8 cellular contexts compared by ENCODE assay signal in genomic region chr11:131408011-131408640, GRCh38. TPM values are rescaled to one million over a fixed set of nuclear protein-coding genes. Genes with fewer than 3 reads are reported as not detected.
DNase-seq lines count a peak whose midpoint lies in the region; FAIRE-seq and TF ChIP-seq lines count a peak whose summit lies in the region.

No MANE protein-coding gene starts in this region.

- intact Hi-C loops in esophagus muscularis mucosa (cut with DNase I) = no loop called here

- peaks cover 0 to 3% (median 0%) of the 10 kb centered on the region in 4 donors for H3K27me3 ChIP-seq in esophagus muscularis mucosa
- no peaks in the 10 kb centered on the region for H3K27me3 ChIP-seq in parathyroid adenoma (ENCODE audit: control insufficient read depth, insufficient read depth, low read length)

- peak; percentile 78 for FAIRE-seq in GM12892 (lab: Jason Lieb, UNC)

- H3K27ac ChIP-seq in 22Rv1 (no peak overlapping the region), esophagus muscularis mucosa (replicated peaks in 1 of 4) (no peak overlapping the region), parathyroid adenoma (peak overlapping the region; percentile 46)

- DNase-seq in GM12892 (ENCODE audit: insufficient read length) (peak; percentile 13), NCI-H82 (lab: John Stamatoyannopoulos, UW) (peak; percentile 81), esophagus muscularis mucosa (ENCODE audit: extremely low spot score) (no peak), NCI-H1694 treated with DMSO at 0.1 percent for 48 hours (lab: John Stamatoyannopoulos, UW) (no peak), NCI-H2081 treated with DMSO at 0.1 percent for 48 hours (lab: John Stamatoyannopoulos, UW) (no peak)
- no peak for DNase-seq in activated effector memory CD4-positive, alpha-beta T cell treated with anti-CD3 and anti-CD28 coated beads, Interleukin-2, amount 50 U/mL, for 16 hours

- 55% methylated on average over 5 of the region's 5 CpGs for WGBS in esophagus muscularis mucosa

- H3K4me3 ChIP-seq in esophagus muscularis mucosa (no peak overlapping the region), parathyroid adenoma (ENCODE audit: low read depth, low read length) (no peak overlapping the region)

- H3K9ac ChIP-seq in parathyroid adenoma = no peak overlapping the region

- H3K4me1 ChIP-seq in esophagus muscularis mucosa = no peaks in the 10 kb centered on the region
- H3K4me1 ChIP-seq in parathyroid adenoma = peaks cover 13% of the 10 kb centered on the region

- TF ChIP-seq POLR2A in GM12892 (IDR thresholded peaks at IDR 0.05; ENCODE audit: low read depth, low read length) = no peak
- no peak for TF ChIP-seq POLR2A in esophagus muscularis mucosa (IDR thresholded peaks at IDR 0.05; ENCODE audit: low read depth)

- H3K9me3 ChIP-seq in esophagus muscularis mucosa (no peaks in the 10 kb centered on the region), parathyroid adenoma (ENCODE audit: control insufficient read depth, low read length) (no peaks in the 10 kb centered on the region)

- no peaks in the 10 kb centered on the region for H3K79me2 ChIP-seq in parathyroid adenoma

- H3K36me3 ChIP-seq in esophagus muscularis mucosa = no peaks in the 10 kb centered on the region
- no peaks in the 10 kb centered on the region for H3K36me3 ChIP-seq in parathyroid adenoma (ENCODE audit: control insufficient read depth, insufficient read depth, low read length)

- TF ChIP-seq CTCF in 22Rv1 (IDR thresholded peaks at IDR 0.05) (peak; percentile 70), esophagus muscularis mucosa (IDR thresholded peaks at IDR 0.05) (peak in 2 of 3 experiments; percentile 9 to 16), parathyroid adenoma (IDR thresholded peaks at IDR 0.05) (peak; percentile 66)

- peak overlapping the region; percentile 22 for H3K4me2 ChIP-seq in parathyroid adenoma (ENCODE audit: low read length)

- H2AFZ ChIP-seq in parathyroid adenoma = peak overlapping the region; percentile 3

- TF ChIP-seq EP300 in esophagus muscularis mucosa (IDR thresholded peaks at IDR 0.05) = no peak

RNA-seq across cellular contexts. Expression of gene NTM, which starts 37.7 kb away (rescaled TPM):
- polyA plus RNA-seq in GM12892 (2012; ENCODE audit: missing spikeins) = not detected
- 10 to 100 TPM in 2 of 4 donors, 1 to 10 TPM in 2; 5.6 to 25.3 (median 8.3) TPM for total RNA-seq in esophagus muscularis mucosa

Comparison
In these comparisons a context has a peak if more than half of its experiments do, and no peak if none do; other contexts are left out.
1. CTCF ChIP-seq: peak in every context shown above with its lines; median percentile 70 in 22Rv1; 66 in parathyroid adenoma; 12 in esophagus muscularis mucosa.
2. DNase-seq: peak in GM12892 (single experiment) and NCI-H82 (single experiment); none in esophagus muscularis mucosa (single experiment), NCI-H1694 treated with DMSO at 0.1 percent for 48 hours (single experiment), NCI-H2081 treated with DMSO at 0.1 percent for 48 hours (single experiment) and activated effector memory CD4-positive, alpha-beta T cell treated with anti-CD3 and anti-CD28 coated beads, Interleukin-2, amount 50 U/mL, for 16 hours (single experiment).